In the genomic region with DNA sequence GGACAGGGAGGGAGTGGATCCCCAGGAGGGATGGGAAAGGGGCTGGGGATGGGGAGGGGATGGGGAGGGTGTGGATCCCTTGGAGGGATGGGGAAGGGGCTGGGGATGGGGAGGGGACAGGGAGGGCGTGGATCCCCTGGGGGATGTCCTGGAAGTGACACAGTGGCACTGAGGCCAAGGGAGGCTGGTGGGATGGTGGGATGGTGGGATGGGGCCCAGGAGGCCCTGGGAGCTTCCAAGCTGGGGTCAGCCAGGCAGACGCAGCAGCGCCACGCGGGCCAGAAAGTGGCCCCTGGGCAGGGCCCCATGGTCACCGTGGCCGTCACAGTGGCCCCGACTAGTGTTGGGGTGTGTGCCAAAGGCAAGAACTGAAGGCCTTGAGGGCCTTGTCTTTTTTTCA, we compare ENCODE assay signal across 22 cellular contexts.
DNase-seq lines count a peak whose midpoint lies in the region; ATAC-seq and TF ChIP-seq lines count a peak whose summit lies in the region.
"Had no signal": no experiment of that assay in that cellular context is flagged by ENCODE, and none has a peak within 500 bp of the region (broad histone marks: within the 10 kb centered on the region; RNA-seq: fewer than 3 reads in every experiment).

No MANE protein-coding gene starts in this region.

- H3K36me3 Mint-ChIP-seq in activated naive CD8-positive, alpha-beta T cell treated with anti-CD3 and anti-CD28 coated beads, Interleukin-2, amount 50 U/mL, for 24 hours (ENCODE audit: low read depth): peaks cover 2% of the 10 kb centered on the region

- H3K4me1 ChIP-seq in gastroesophageal sphincter: peaks cover 8 to 97% (median 47%) of the 10 kb centered on the region in 3 donors

- H3K27ac ChIP-seq in gastroesophageal sphincter: peak overlapping the region in 3 of 4 donors; percentile 41 to 77 (median 71)
- H3K27ac ChIP-seq: SJSA1 had no signal

- TF ChIP-seq POLR2A in gastroesophageal sphincter (IDR thresholded peaks at IDR 0.05): no peak

- H3K27me3 Mint-ChIP-seq in stimulated activated naive CD8-positive, alpha-beta T cell treated with anti-CD3 and anti-CD28 coated beads, Interleukin-15, amount 100 ng/mL, for 72 hours: no peaks in the 10 kb centered on the region
- H3K27me3 Mint-ChIP-seq in activated naive CD8-positive, alpha-beta T cell treated with anti-CD3 and anti-CD28 coated beads, Interleukin-2, amount 50 U/mL, for 24 hours: no peaks in the 10 kb centered on the region
- H3K27me3 Mint-ChIP-seq: CD4-positive, alpha-beta T cell had no signal

- peaks cover 54% of the 10 kb centered on the region for H3K4me1 Mint-ChIP-seq in stimulated activated naive CD8-positive, alpha-beta T cell treated with anti-CD3 and anti-CD28 coated beads, Interleukin-15, amount 100 ng/mL, for 72 hours
- peaks cover 6% of the 10 kb centered on the region for H3K4me1 Mint-ChIP-seq in activated naive CD8-positive, alpha-beta T cell treated with anti-CD3 and anti-CD28 coated beads, Interleukin-2, amount 50 U/mL, for 24 hours

- H3K4me3 Mint-ChIP-seq in stimulated activated naive CD8-positive, alpha-beta T cell treated with anti-CD3 and anti-CD28 coated beads, Interleukin-15, amount 100 ng/mL, for 72 hours: no peak overlapping the region
- no peak overlapping the region for H3K4me3 Mint-ChIP-seq in activated naive CD8-positive, alpha-beta T cell treated with anti-CD3 and anti-CD28 coated beads, Interleukin-2, amount 50 U/mL, for 24 hours
- H3K4me3 Mint-ChIP-seq: CD4-positive, alpha-beta T cell had no signal

- DNase-seq in stimulated activated naive CD8-positive, alpha-beta T cell treated with anti-CD3 and anti-CD28 coated beads, Interleukin-15, amount 100 ng/mL, for 72 hours: no peak
- DNase-seq in stimulated activated naive CD8-positive, alpha-beta T cell treated with anti-CD3 and anti-CD28 coated beads, Interleukin-15, Interleukin-2, amounts not matched to agents 100 U/mL and 50 U/mL, for 24 hours: no peak
- DNase-seq in mesenteric fat pad (ENCODE audit: low spot score): peak; percentile 82
- DNase-seq in sciatic nerve (ENCODE audit: low spot score): no peak
- no peak for DNase-seq in activated naive CD8-positive, alpha-beta T cell treated with anti-CD3 and anti-CD28 coated beads, Interleukin-2, amount 50 U/mL, for 24 hours
- DNase-seq: 8988T; ACHN; CD4-positive, alpha-beta T cell; Kasumi-1; NCI-H1092 treated with DMSO at 0.1 percent for 48 hours; NCI-H1436; NCI-H1930; NCI-H446; NCI-H524 treated with DMSO at 0.1 percent for 48 hours; NCI-H774; PC-3; Right ventricle myocardium superior had no signal

- no peaks in the 10 kb centered on the region for H3K27me3 ChIP-seq in gastroesophageal sphincter
- H3K27me3 ChIP-seq: SJSA1 had no signal

- no peak for TF ChIP-seq EP300 in gastroesophageal sphincter (IDR thresholded peaks at IDR 0.05)

- peaks cover 0 to 7% of the 10 kb centered on the region in 2 donors for H3K36me3 ChIP-seq in gastroesophageal sphincter
- H3K36me3 ChIP-seq: SJSA1 had no signal

- no peak for TF ChIP-seq CTCF in gastroesophageal sphincter (IDR thresholded peaks at IDR 0.05)

- peaks cover 0 to 2% (median 0%) of the 10 kb centered on the region in 3 donors for H3K9me3 ChIP-seq in gastroesophageal sphincter

- peaks cover 4 to 19% of the 10 kb centered on the region in 2 donors for H3K9me3 Mint-ChIP-seq in stimulated activated naive CD8-positive, alpha-beta T cell treated with anti-CD3 and anti-CD28 coated beads, Interleukin-15, amount 100 ng/mL, for 72 hours
- H3K9me3 Mint-ChIP-seq in activated naive CD8-positive, alpha-beta T cell treated with anti-CD3 and anti-CD28 coated beads, Interleukin-2, amount 50 U/mL, for 24 hours: peaks cover 2% of the 10 kb centered on the region

- 93% methylated on average over 6 of the region's 8 CpGs; no CpG with 5 or more reads in 1 of the 2 donors for WGBS in gastroesophageal sphincter (ENCODE audit: low coverage in 1 of 2), 2 donors

- intact Hi-C loops in sciatic nerve (cut with DNase I): no loop called here

- H3K27ac Mint-ChIP-seq in stimulated activated naive CD8-positive, alpha-beta T cell treated with anti-CD3 and anti-CD28 coated beads, Interleukin-15, amount 100 ng/mL, for 72 hours: no peak overlapping the region
- H3K27ac Mint-ChIP-seq in activated naive CD8-positive, alpha-beta T cell treated with anti-CD3 and anti-CD28 coated beads, Interleukin-2, amount 50 U/mL, for 24 hours: no peak overlapping the region
- H3K27ac Mint-ChIP-seq: CD4-positive, alpha-beta T cell had no signal

- no peak overlapping the region for H3K4me3 ChIP-seq in gastroesophageal sphincter
- H3K4me3 ChIP-seq: K562, SJSA1 had no signal

- peak; percentile 33 for ATAC-seq in stimulated activated naive CD8-positive, alpha-beta T cell treated with anti-CD3 and anti-CD28 coated beads, Interleukin-15, amount 100 ng/mL, for 72 hours
- ATAC-seq in stimulated activated naive CD8-positive, alpha-beta T cell treated with anti-CD3 and anti-CD28 coated beads, Interleukin-15, Interleukin-2, amounts not matched to agents 100 U/mL and 50 U/mL, for 24 hours: no peak
- ATAC-seq in gastroesophageal sphincter: no peak
- no peak for ATAC-seq in sciatic nerve
- ATAC-seq in HG02763 (IDR thresholded peaks at IDR 0.05; ENCODE audit: unreplicated experiment): no peak
- no peak for ATAC-seq in activated naive CD8-positive, alpha-beta T cell treated with anti-CD3 and anti-CD28 coated beads, Interleukin-2, amount 50 U/mL, for 24 hours
- ATAC-seq in GM21825 (IDR thresholded peaks at IDR 0.05; ENCODE audit: unreplicated experiment): no peak
- ATAC-seq: K562, PC-3 had no signal
